Comparison of ENCODE assay signal across 8 cellular contexts in the genomic region with DNA sequence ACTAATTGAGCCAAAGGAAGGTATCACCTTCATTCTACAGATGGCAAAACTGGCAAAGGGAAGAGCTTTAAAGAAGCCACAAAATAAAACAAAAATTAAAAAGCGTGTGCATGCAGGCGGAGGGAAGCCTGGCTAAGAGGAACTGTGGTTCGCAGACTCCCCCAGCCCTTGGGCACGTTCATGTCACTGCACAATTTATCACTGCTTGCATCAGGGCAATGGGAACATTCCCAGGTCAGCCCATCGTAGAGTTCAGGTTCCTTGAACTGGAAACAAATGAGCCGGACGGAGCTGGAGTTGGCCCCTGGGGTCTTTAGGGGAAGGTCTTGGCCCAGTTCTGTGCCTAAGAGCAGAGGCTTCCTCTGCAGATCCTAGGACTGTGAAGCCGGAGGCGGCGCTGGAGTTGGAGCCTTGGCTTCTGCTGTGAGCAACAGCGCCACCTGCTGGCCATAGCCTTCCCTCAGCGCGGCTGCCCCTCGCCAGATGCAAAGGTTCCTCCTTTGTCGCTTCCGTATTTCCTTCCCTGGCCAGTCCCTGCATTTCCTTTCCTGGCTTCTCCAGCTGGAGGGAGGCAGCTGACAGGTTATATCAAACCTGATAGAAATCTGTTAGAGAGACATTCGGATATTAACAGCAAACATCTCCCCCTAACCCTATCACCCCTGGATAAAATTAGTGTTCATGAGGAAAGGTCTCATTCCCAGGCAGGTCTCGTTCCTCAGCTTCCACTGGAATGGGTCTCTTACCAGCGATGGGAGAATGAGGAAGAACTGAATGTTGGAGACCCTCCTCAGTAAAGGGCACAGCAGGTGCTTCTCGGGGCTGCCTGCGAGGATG.
A peak's percentile ranks its signal among the peaks of the same experiment; 100 is the strongest.
DNase-seq lines count a peak whose midpoint lies in the region; ATAC-seq and TF ChIP-seq lines count a peak whose summit lies in the region.
"Not testable (repeated sequence)": the region's sequence is repeated elsewhere in the genome, so short reads cannot be mapped to it uniquely, and the experiment has no call there.

No MANE protein-coding gene starts in this region.

- H3K27ac Mint-ChIP-seq in activated B cell treated with CpG ODN at 0.5 μM for 24 hours: not testable (repeated sequence)
- H3K27ac Mint-ChIP-seq in brain (peak overlapping the region in 2 of 5 experiments; percentile 24 to 79), immature natural killer cell (peak overlapping the region in 2 of 6 donors; percentile 50 to 56)

- H3K4me3 ChIP-seq in spleen: not testable (repeated sequence)

- TF ChIP-seq POLR2A in spleen (IDR thresholded peaks at IDR 0.05): not testable (repeated sequence)

- CTCF ChIA-PET in activated B cell treated with CpG ODN at 0.5 μM for 24 hours (lab: Charles Lee): interaction anchor here (1.0 to 1.7 kb wide), 6 partner anchors 13 to 785 kb away, joined by 3 to 5 read pairs (median 3); no protein-coding TSS in a partner anchor

- not testable (repeated sequence) for H3K27ac ChIP-seq in spleen

- peaks cover 0 to 28% (median 7%) of the 10 kb centered on the region in 6 donors for H3K4me1 ChIP-seq in spleen

- intact Hi-C loops in activated B cell treated with CpG ODN at 0.5 μM for 24 hours (cut with micrococcal nuclease): loop anchor here (1.0 to 5.0 kb wide), 5 partner anchors 48 to 820 kb away; a partner anchor contains a TSS
- intact Hi-C loops in spleen (cut with DNase I; ENCODE audit: low total_unique reads): not testable (repeated sequence)

- peak; percentile 60 for DNase-seq in AG08395 (ENCODE audit: low spot score)
- DNase-seq in NCI-H2227 (lab: John Stamatoyannopoulos, UW; ENCODE audit: unreplicated experiment): peak; percentile 70
- peak; percentile 50 for DNase-seq in activated B cell treated with CpG ODN at 0.5 μM for 24 hours
- peak; percentile 55 to 62 (median 60) for DNase-seq in immature natural killer cell
- DNase-seq in spleen: peak; percentile 95

- not testable (repeated sequence) for H3K36me3 ChIP-seq in spleen

- H3K4me3 Mint-ChIP-seq in activated B cell treated with CpG ODN at 0.5 μM for 24 hours, brain: not testable (repeated sequence)
- peak overlapping the region in 1 of 5 donors; percentile 51 for H3K4me3 Mint-ChIP-seq in immature natural killer cell

- H3K36me3 Mint-ChIP-seq in activated B cell treated with CpG ODN at 0.5 μM for 24 hours (ENCODE audit: low read depth); brain; immature natural killer cell: not testable (repeated sequence)

- H3K9me3 ChIP-seq in spleen: not testable (repeated sequence)

- whole genome bisulfite sequencing in spleen, 5 donors: 25 to 38% (median 29%) methylated on average over 20 to 21 of the region's 21 CpGs

- not testable (repeated sequence) for TF ChIP-seq CTCF in activated B cell treated with CpG ODN at 0.5 μM for 24 hours (IDR thresholded peaks at IDR 0.05)
- TF ChIP-seq CTCF in brain (conservative IDR thresholded peaks at IDR 0.05) (peak; percentile 84 to 88), spleen (IDR thresholded peaks at IDR 0.05 in 8 of 11, conservative IDR thresholded peaks at IDR 0.05 in 3 of 11) (peak; percentile 52 to 90 (median 77))

- H3K27me3 ChIP-seq in spleen (replicated peaks in 1 of 7): not testable (repeated sequence)

- H3K27me3 Mint-ChIP-seq in activated B cell treated with CpG ODN at 0.5 μM for 24 hours; brain; immature natural killer cell (ENCODE audit: low read depth in 3 of 3): not testable (repeated sequence)

- not testable (repeated sequence) for H3K9me3 Mint-ChIP-seq in activated B cell treated with CpG ODN at 0.5 μM for 24 hours, brain, immature natural killer cell

- ATAC-seq in GM18870 (IDR thresholded peaks at IDR 0.05; ENCODE audit: unreplicated experiment): peak; percentile 60
- ATAC-seq in HG03095 (IDR thresholded peaks at IDR 0.05; ENCODE audit: unreplicated experiment): peak; percentile 85
- ATAC-seq in activated B cell treated with CpG ODN at 0.5 μM for 24 hours (ENCODE audit: low read depth): peak; percentile 62

- not testable (repeated sequence) for H3K4me1 Mint-ChIP-seq in activated B cell treated with CpG ODN at 0.5 μM for 24 hours
- H3K4me1 Mint-ChIP-seq in brain: peaks cover 14% of the 10 kb centered on the region
- peaks cover 13 to 16% of the 10 kb centered on the region in 2 donors for H3K4me1 Mint-ChIP-seq in immature natural killer cell

- POLR2A ChIA-PET in activated B cell treated with CpG ODN at 0.5 μM for 24 hours (lab: Charles Lee): not testable (repeated sequence)
